ENCODE assay signal across 12 cellular contexts in the genomic region with DNA sequence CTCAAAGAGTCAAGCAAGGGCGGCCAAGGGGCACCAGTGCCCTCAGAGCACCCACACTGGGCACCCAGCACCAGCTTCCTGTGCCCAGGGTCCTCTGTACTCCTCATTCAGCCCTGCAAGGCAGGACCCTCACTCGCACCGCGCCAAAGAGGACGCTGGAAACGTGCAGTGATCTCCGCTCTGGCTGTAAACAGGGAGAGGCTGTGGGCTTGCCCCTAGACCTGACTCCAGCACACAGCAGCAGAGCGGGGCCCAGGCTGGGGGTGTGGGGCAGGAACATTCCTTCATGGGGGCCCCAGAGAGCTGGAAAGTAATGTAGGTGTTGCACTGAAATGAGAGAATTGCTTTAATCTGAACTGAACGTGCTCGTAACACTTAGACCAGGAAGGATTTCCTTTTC.
"Had no signal": no experiment of that assay in that cellular context is flagged by ENCODE, and none has a peak within 500 bp of the region (broad histone marks: within the 10 kb centered on the region; RNA-seq: fewer than 3 reads in every experiment).

No MANE protein-coding gene starts in this region.

- H3K27ac Mint-ChIP-seq: endodermal cell had no signal

- H3K27ac ChIP-seq: neutrophil, SK-N-MC, transverse colon had no signal

- H3K36me3 ChIP-seq: neutrophil, transverse colon had no signal

- H3K9me3 Mint-ChIP-seq: activated T-cell treated with anti-CD3 and anti-CD28 coated beads, Interleukin-2, amount 50 U/mL, for 24 hours; endodermal cell had no signal

- H3K27me3 Mint-ChIP-seq: activated T-cell treated with anti-CD3 and anti-CD28 coated beads, Interleukin-2, amount 50 U/mL, for 24 hours had no signal

- H3K27me3 ChIP-seq: transverse colon had no signal

- H3K9me3 ChIP-seq: neutrophil, transverse colon had no signal

- H3K4me1 Mint-ChIP-seq: endodermal cell had no signal

- DNase-seq: activated CD4-positive, alpha-beta T cell treated with anti-CD3 and anti-CD28 coated beads for 4 hours; activated gamma-delta T cell treated with Interleukin-2 at 50 U/mL for 16 hours; activated T-cell treated with anti-CD3 and anti-CD28 coated beads, Interleukin-2, amount 50 U/mL, for 24 hours; dermis blood vessel endothelial cell; endodermal cell; erythroblast; hippocampal formation; posterior cingulate gyrus; small intestine; transverse colon had no signal

- H3K4me3 Mint-ChIP-seq: activated T-cell treated with anti-CD3 and anti-CD28 coated beads, Interleukin-2, amount 50 U/mL, for 24 hours; endodermal cell had no signal

- H3K4me3 ChIP-seq: SK-N-MC, transverse colon had no signal
